ENCODE assay signal across 15 cellular contexts in genomic region chr7:18402488-18403183, GRCh38.
DNase-seq lines count a peak whose midpoint lies in the region; ATAC-seq, FAIRE-seq and TF ChIP-seq lines count a peak whose summit lies in the region.
"Had no signal": no experiment of that assay in that cellular context is flagged by ENCODE, and none has a peak within 500 bp of the region (broad histone marks: within the 10 kb centered on the region; RNA-seq: fewer than 3 reads in every experiment).

No MANE protein-coding gene starts in this region.

- no peaks in the 10 kb centered on the region for H3K36me3 Mint-ChIP-seq in type B pancreatic cell

- DNase-seq in AG10803 (ENCODE audit: low read depth) (peak; percentile 65), HTR-8/SVneo (ENCODE audit: insufficient read length, low spot score) (peak; percentile 26), astrocyte of the hippocampus (ENCODE audit: low read depth, low spot score) (peak; percentile 66), lung microvascular endothelial cell (ENCODE audit: low read depth in 2 of 2) (peak; percentile 10 to 49), cerebellar nuclear complex (lab: John Stamatoyannopoulos, UW) (no peak), pancreas (no peak), type B pancreatic cell (ENCODE audit: extremely low spot score, unreplicated experiment) (no peak)
- DNase-seq: activated CD4-positive, alpha-beta memory T cell treated with anti-CD3 and anti-CD28 coated beads, Interleukin-2, amount 10 ng/mL, durations not matched to agents 7 days and 5 days; H7; NCI-H2227 treated with DMSO at 0.1 percent for 48 hours; ovary had no signal

- no peaks in the 10 kb centered on the region for H3K4me1 ChIP-seq in pancreas

- no peak for ATAC-seq in pancreas
- ATAC-seq in HG02763 (IDR thresholded peaks at IDR 0.05; ENCODE audit: unreplicated experiment) = no peak

- no peak overlapping the region for H3K4me3 ChIP-seq in AG10803 (ENCODE audit: low read length)
- no peak overlapping the region for H3K4me3 ChIP-seq in pancreas
- H3K4me3 ChIP-seq: ovary, PC-9 had no signal

- H3K4me3 Mint-ChIP-seq in type B pancreatic cell = no peak overlapping the region
- H3K4me3 Mint-ChIP-seq: activated CD4-positive, alpha-beta memory T cell treated with anti-CD3 and anti-CD28 coated beads, Interleukin-2, amount 10 ng/mL, durations not matched to agents 7 days and 5 days had no signal

- no peak for FAIRE-seq in HTR-8/SVneo (lab: Jason Lieb, UNC)
- FAIRE-seq in pancreas (lab: Jason Lieb, UNC) = no peak
- FAIRE-seq: G401.6 had no signal

- no peaks in the 10 kb centered on the region for H3K27me3 ChIP-seq in pancreas
- H3K27me3 ChIP-seq: ovary had no signal

- intact Hi-C loops in pancreas (cut with DNase I) = no loop called here

- TF ChIP-seq CTCF in AG10803 (conservative IDR thresholded peaks at IDR 0.05; ENCODE audit: low read length) (no peak), pancreas (IDR thresholded peaks at IDR 0.05) (no peak), type B pancreatic cell (conservative IDR thresholded peaks at IDR 0.05) (no peak)

- 67 to 83% methylated on average over 5 of the region's 5 CpGs for WGBS in pancreas, 2 donors

- H3K9me3 ChIP-seq in pancreas = no peaks in the 10 kb centered on the region
- H3K9me3 ChIP-seq: ovary had no signal

- H3K27ac Mint-ChIP-seq in type B pancreatic cell = no peak overlapping the region
- H3K27ac Mint-ChIP-seq: activated CD4-positive, alpha-beta memory T cell treated with anti-CD3 and anti-CD28 coated beads, Interleukin-2, amount 10 ng/mL, durations not matched to agents 7 days and 5 days had no signal

- no peaks in the 10 kb centered on the region for H3K36me3 ChIP-seq in pancreas
- H3K36me3 ChIP-seq: ovary had no signal

- no peaks in the 10 kb centered on the region for H3K27me3 Mint-ChIP-seq in type B pancreatic cell
- H3K27me3 Mint-ChIP-seq: activated CD4-positive, alpha-beta memory T cell treated with anti-CD3 and anti-CD28 coated beads, Interleukin-2, amount 10 ng/mL, durations not matched to agents 7 days and 5 days had no signal

- no peaks in the 10 kb centered on the region for H3K4me1 Mint-ChIP-seq in type B pancreatic cell (ENCODE audit: unreplicated experiment)
- H3K4me1 Mint-ChIP-seq: activated CD4-positive, alpha-beta memory T cell treated with anti-CD3 and anti-CD28 coated beads, Interleukin-2, amount 10 ng/mL, durations not matched to agents 7 days and 5 days had no signal

- no peaks in the 10 kb centered on the region for H3K9me3 Mint-ChIP-seq in type B pancreatic cell
- H3K9me3 Mint-ChIP-seq: activated CD4-positive, alpha-beta memory T cell treated with anti-CD3 and anti-CD28 coated beads, Interleukin-2, amount 10 ng/mL, durations not matched to agents 7 days and 5 days had no signal

- H3K27ac ChIP-seq in pancreas = no peak overlapping the region
- H3K27ac ChIP-seq: epithelial cell of prostate, ovary, PC-9 had no signal

Comparison
In these comparisons a context has a peak if more than half of its experiments do, and no peak if none do; other contexts are left out.
1. DNase-seq: peak in AG10803 (single experiment), HTR-8/SVneo (single experiment), astrocyte of the hippocampus (single experiment) and lung microvascular endothelial cell (2 of 2); none in cerebellar nuclear complex (0 of 2), pancreas (0 of 6) and type B pancreatic cell (single experiment).